In genomic region chr6:89818977-89819335, GRCh38 we compare ENCODE assay signal across 8 cellular contexts. TPM values are rescaled to one million over a fixed set of nuclear protein-coding genes. Genes with fewer than 3 reads are reported as not detected.
A peak's percentile ranks its signal among the peaks of the same experiment; 100 is the strongest.
DNase-seq lines count a peak whose midpoint lies in the region; ATAC-seq, FAIRE-seq and TF ChIP-seq lines count a peak whose summit lies in the region.

No MANE protein-coding gene starts in this region.

- H3K4me3 ChIP-seq in choroid plexus epithelial cell (ENCODE audit: low read depth, low read length) (peak overlapping the region; percentile 99), HepG2 (replicated peaks in 1 of 3; ENCODE audit: insufficient read depth in 1 of 3, low read depth in 2 of 3, low read length in 3 of 3) (peak overlapping the region; percentile 78 to 91 (median 79))

- TF ChIP-seq CTCF in choroid plexus epithelial cell (conservative IDR thresholded peaks at IDR 0.05; ENCODE audit: low read depth, low read length), result no peak
- TF ChIP-seq CTCF in HepG2 (CRISPR knock-in tag; IDR thresholded peaks at IDR 0.05), result no peak

- CTCF ChIA-PET in HepG2 (lab: Yijun Ruan, JAX; ENCODE audit: low intra/inter-chr PET ratio, low total read pairs), result no interaction called here

- peak; percentile 15 for DNase-seq in AG08396 (ENCODE audit: low spot score)
- DNase-seq in OCI-M1 (lab: John Stamatoyannopoulos, UW), result peak; percentile 82
- peak; percentile 54 for DNase-seq in choroid plexus epithelial cell (ENCODE audit: low read depth)
- peak; percentile 43 for DNase-seq in HepG2 (ENCODE audit: low spot score)
- peak in 3 of 49 donors; percentile 18 to 49 (median 25) for DNase-seq in substantia nigra (lab: John Stamatoyannopoulos, UW)
- DNase-seq in NK-92 (lab: John Stamatoyannopoulos, UW; ENCODE audit: unreplicated experiment), result no peak

- in situ Hi-C loops in HepG2 (cut with HindIII; ENCODE audit: extremely low pct_ligation_motif_present, low pct_unique_long_range_greater_than_20kb), result no loop called here

- H3K4me1 ChIP-seq in HepG2 (ENCODE audit: insufficient read depth, low read length), result peaks cover 30% of the 10 kb centered on the region

- peak overlapping the region; percentile 89 for H3K9ac ChIP-seq in HepG2 (ENCODE audit: insufficient read depth, low read depth, low read length)

- H3K79me2 ChIP-seq in HepG2 (ENCODE audit: insufficient read depth, low read length), result peaks cover 54% of the 10 kb centered on the region

- no peak for TF ChIP-seq POLR2A in HepG2 (IDR thresholded peaks at IDR 0.05; ENCODE audit: insufficient read depth in 1 of 2, low read depth in 2 of 2, low read length in 2 of 2)

- 0% methylated on average over 13 of the region's 14 CpGs for WGBS in HepG2 (ENCODE audit: low lambda C conversion rate)

- POLR2A ChIA-PET in HepG2 (lab: Yijun Ruan, JAX), result interaction anchor here (0.7 to 3.3 kb wide), 7 partner anchors 10 to 180 kb away, joined by 3 to 52 read pairs (median 3); partner anchors contain the start of genes CASP8AP2 and LYRM2

- peaks cover 0 to 2% of the 10 kb centered on the region in 2 experiments; a peak in 1 of 5 replicates for H3K36me3 ChIP-seq in HepG2 (replicated peaks in 1 of 2; ENCODE audit: control insufficient read depth in 1 of 2, insufficient read depth in 2 of 2, low read length in 2 of 2)

- H3K27me3 ChIP-seq in HepG2 (ENCODE audit: control insufficient read depth in 1 of 2, insufficient read depth in 2 of 2, low read length in 2 of 2), result no peaks in the 10 kb centered on the region; a peak in 1 of 5 replicates

- peak overlapping the region; percentile 83 for H3K4me2 ChIP-seq in HepG2 (ENCODE audit: low read depth, low read length)

- H3K27ac ChIP-seq in HepG2 (ENCODE audit: extremely low read length, insufficient read depth, low read length), result peak overlapping the region; percentile 83
- peak overlapping the region; percentile 48 for H3K27ac ChIP-seq in substantia nigra (ENCODE audit: low read depth, low read length, poor library complexity, severe bottlenecking)

- BruUV-seq in HepG2 (replicated peaks; lab: Mats Ljungman, UMichigan), result no TSS peak

- TF ChIP-seq RAD21 in HepG2 (CRISPR knock-in tag; IDR thresholded peaks at IDR 0.05), result no peak

- TF ChIP-seq EP300 in HepG2 (IDR thresholded peaks at IDR 0.05; ENCODE audit: low read depth in 2 of 2, low read length in 2 of 2) (no peak), HepG2 (CRISPR knock-in tag; IDR thresholded peaks at IDR 0.05; ENCODE audit: borderline replicate concordance) (no peak)

- peak overlapping the region; percentile 92 for H2AFZ ChIP-seq in HepG2 (ENCODE audit: low read length)

- ATAC-seq in GM18868 (IDR thresholded peaks at IDR 0.05; ENCODE audit: unreplicated experiment) (peak; percentile 11), HG03095 (IDR thresholded peaks at IDR 0.05; ENCODE audit: unreplicated experiment) (peak; percentile 28), HepG2 (peak; percentile 68)

- peaks cover 2% of the 10 kb centered on the region; the same call in 1 of the 2 replicates for H4K20me1 ChIP-seq in HepG2 (ENCODE audit: insufficient read depth, low read length)

- intact Hi-C loops in HepG2 (cut with micrococcal nuclease; ENCODE audit: unreplicated experiment), result loop anchor here (1.0 kb wide), 1 partner anchor 10 kb away; the partner anchor contains the start of gene CASP8AP2

- no peak for FAIRE-seq in HepG2 (lab: Jason Lieb, UNC)

- H3K9me3 ChIP-seq in HepG2 (ENCODE audit: low read length), result no peaks in the 10 kb centered on the region

TF ChIP-seq in HepG2, 621 proteins besides CTCF, POLR2A, EP300 and RAD21 (continues in another document):
- TF ChIP-seq ZNF263 (CRISPR knock-in tag; IDR thresholded peaks at IDR 0.05) (no peak), KAT8 (CRISPR knock-in tag; IDR thresholded peaks at IDR 0.05) (no peak), ZNF232 (CRISPR knock-in tag; IDR thresholded peaks at IDR 0.05; ENCODE audit: borderline replicate concordance) (0 out of 2 replicates have a peak, but pooled peaks have one; percentile 13), MTERF4 (CRISPR knock-in tag; IDR thresholded peaks at IDR 0.05) (0 out of 2 replicates have a peak, but pooled peaks have one; percentile 47), ZNF18 (CRISPR knock-in tag; IDR thresholded peaks at IDR 0.05; ENCODE audit: insufficient replicate concordance) (peak; percentile 21), ZFP37 (CRISPR knock-in tag; IDR thresholded peaks at IDR 0.05; ENCODE audit: borderline replicate concordance) (0 out of 2 replicates have a peak, but pooled peaks have one; percentile 29), ZNF878 (CRISPR knock-in tag; IDR thresholded peaks at IDR 0.05) (0 out of 2 replicates have a peak, but pooled peaks have one; percentile 21), MXD4 (CRISPR knock-in tag; IDR thresholded peaks at IDR 0.05) (no peak)

RNA-seq across cellular contexts. Expression of gene MDN1, which starts 0.6 kb away (rescaled TPM):
- total RNA-seq in HepG2 (2016; rRNA removed; fragmentation: Illumina TruSeq; extraction: Trizol), result 52.9 and 91.7 TPM in 2 replicates
- total RNA-seq in HepG2 (2016; cell fraction: cytosol; rRNA removed; fragmentation: Illumina TruSeq; extraction: Trizol; ENCODE audit: low read depth), result 7.3 and 11.1 TPM in 2 replicates
- 52.6 and 76.6 TPM in 2 replicates for total RNA-seq in HepG2 (2016; cell fraction: insoluble cytoplasmic fraction; rRNA removed; fragmentation: Illumina TruSeq; extraction: Trizol)
- total RNA-seq in HepG2 (2016; cell fraction: membrane; rRNA removed; fragmentation: Illumina TruSeq; extraction: Trizol), result 17.5 and 20.1 TPM in 2 replicates
- total RNA-seq in HepG2 (2016; cell fraction: nucleus; rRNA removed; fragmentation: Illumina TruSeq; extraction: Trizol), result 64.2 and 71.4 TPM in 2 replicates
- 16.8 and 18.8 TPM in 2 replicates for polyA plus RNA-seq in HepG2 (2011; rRNA removed)
- 6.1 and 10.1 TPM in 2 replicates for polyA plus RNA-seq in HepG2 (2011; cell fraction: cytosol; rRNA removed)
- polyA plus RNA-seq in HepG2 (2011; cell fraction: nucleus; rRNA removed), result 35.8 and 40.6 TPM in 2 replicates
- 20.4 and 25.7 TPM in 2 replicates for polyA plus RNA-seq in HepG2 (2012)
- polyA plus RNA-seq in HepG2 (2016; cell fraction: cytosol; fragmentation: Illumina TruSeq; extraction: Trizol; ENCODE audit: low read depth), result 3.0 and 3.2 TPM in 2 replicates
- polyA plus RNA-seq in HepG2 (2016; cell fraction: insoluble cytoplasmic fraction; fragmentation: Illumina TruSeq; extraction: Trizol; ENCODE audit: low read depth), result 40.6 and 44.1 TPM in 2 replicates
- polyA plus RNA-seq in HepG2 (2016; cell fraction: membrane; fragmentation: Illumina TruSeq; extraction: Trizol; ENCODE audit: low read depth), result 6.7 and 7.0 TPM in 2 replicates
- 75.5 and 81.6 TPM in 2 replicates for polyA plus RNA-seq in HepG2 (2016; cell fraction: nucleus; fragmentation: Illumina TruSeq; extraction: Trizol; ENCODE audit: insufficient read depth, low read depth)
- 25.6 and 26.9 TPM in 2 replicates for polyA minus RNA-seq in HepG2 (2011; rRNA and poly(A)+ RNA removed; ENCODE audit: low replicate concordance)
- 20.2 and 22.3 TPM in 2 replicates for polyA minus RNA-seq in HepG2 (2011; cell fraction: cytosol; rRNA and poly(A)+ RNA removed)
- 56.1 and 67.4 TPM in 2 replicates for polyA minus RNA-seq in HepG2 (2011; cell fraction: nucleus; rRNA and poly(A)+ RNA removed)

RNA-seq across cellular contexts. Expression of gene CASP8AP2, which starts 10.7 kb away (rescaled TPM):
- 13.5 and 26.0 TPM in 2 replicates for total RNA-seq in HepG2 (2016; rRNA removed; fragmentation: Illumina TruSeq; extraction: Trizol)
- 4.8 and 5.1 TPM in 2 replicates for total RNA-seq in HepG2 (2016; cell fraction: cytosol; rRNA removed; fragmentation: Illumina TruSeq; extraction: Trizol; ENCODE audit: low read depth)
- 13.7 and 22.7 TPM in 2 replicates for total RNA-seq in HepG2 (2016; cell fraction: insoluble cytoplasmic fraction; rRNA removed; fragmentation: Illumina TruSeq; extraction: Trizol)
- 6.1 and 7.4 TPM in 2 replicates for total RNA-seq in HepG2 (2016; cell fraction: membrane; rRNA removed; fragmentation: Illumina TruSeq; extraction: Trizol)
- 19.0 and 20.0 TPM in 2 replicates for total RNA-seq in HepG2 (2016; cell fraction: nucleus; rRNA removed; fragmentation: Illumina TruSeq; extraction: Trizol)
- 3.1 and 5.7 TPM in 2 replicates for polyA plus RNA-seq in HepG2 (2011; rRNA removed)
- polyA plus RNA-seq in HepG2 (2011; cell fraction: cytosol; rRNA removed), result 1.4 and 1.9 TPM in 2 replicates
- 4.2 and 4.4 TPM in 2 replicates for polyA plus RNA-seq in HepG2 (2011; cell fraction: nucleus; rRNA removed)
- polyA plus RNA-seq in HepG2 (2012), result 3.4 and 5.7 TPM in 2 replicates
- 0.18 and 0.38 TPM in 2 replicates for polyA plus RNA-seq in HepG2 (2016; cell fraction: cytosol; fragmentation: Illumina TruSeq; extraction: Trizol; ENCODE audit: low read depth)
- polyA plus RNA-seq in HepG2 (2016; cell fraction: insoluble cytoplasmic fraction; fragmentation: Illumina TruSeq; extraction: Trizol; ENCODE audit: low read depth), result 11.0 and 11.8 TPM in 2 replicates
- 0.56 and 0.65 TPM in 2 replicates for polyA plus RNA-seq in HepG2 (2016; cell fraction: membrane; fragmentation: Illumina TruSeq; extraction: Trizol; ENCODE audit: low read depth)
- 16.5 and 20.5 TPM in 2 replicates for polyA plus RNA-seq in HepG2 (2016; cell fraction: nucleus; fragmentation: Illumina TruSeq; extraction: Trizol; ENCODE audit: insufficient read depth, low read depth)
- polyA minus RNA-seq in HepG2 (2011; rRNA and poly(A)+ RNA removed; ENCODE audit: low replicate concordance), result 5.2 and 25.9 TPM in 2 replicates
- polyA minus RNA-seq in HepG2 (2011; cell fraction: cytosol; rRNA and poly(A)+ RNA removed), result 6.1 and 7.5 TPM in 2 replicates
- polyA minus RNA-seq in HepG2 (2011; cell fraction: nucleus; rRNA and poly(A)+ RNA removed), result 19.0 and 20.3 TPM in 2 replicates

Comparison
In these comparisons a context has a peak if more than half of its experiments do, and no peak if none do; other contexts are left out.
1. ATAC-seq: peak in every context shown above with its lines; median percentile 68 in HepG2; 28 in HG03095; 11 in GM18868.